Comparison of ENCODE assay signal across 16 cellular contexts in the genomic region with DNA sequence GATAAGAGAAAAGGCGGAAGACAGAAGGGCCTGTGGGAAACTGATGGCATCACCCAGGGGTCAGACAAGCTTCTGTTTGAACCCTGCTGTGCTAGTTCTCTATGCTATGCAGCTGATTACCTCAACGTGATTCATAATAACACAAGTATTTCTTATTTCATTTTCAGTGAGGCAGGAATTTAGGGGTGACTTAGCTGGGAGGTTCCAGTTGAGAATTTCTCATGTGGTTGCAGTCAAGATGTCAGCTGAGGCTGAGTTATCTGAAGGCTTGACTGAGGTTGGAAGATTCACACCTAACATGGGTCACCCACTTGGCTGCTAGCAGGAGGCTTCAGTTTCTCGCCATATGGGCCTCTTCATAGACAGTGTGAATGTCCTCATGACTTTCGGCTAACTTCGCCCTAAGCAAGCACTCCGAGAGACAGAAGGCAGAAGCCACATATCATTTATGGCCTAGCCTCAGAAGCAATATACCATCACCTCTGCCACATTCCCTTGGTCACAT. TPM values are rescaled to one million over a fixed set of nuclear protein-coding genes. Genes with fewer than 3 reads are reported as not detected.
"Had no signal": no experiment of that assay in that cellular context is flagged by ENCODE, and none has a peak within 500 bp of the region (broad histone marks: within the 10 kb centered on the region; RNA-seq: fewer than 3 reads in every experiment).

No MANE protein-coding gene starts in this region.

- H3K27ac ChIP-seq: coronary artery, thyroid gland, uterus had no signal

- H3K9me3 ChIP-seq: SK-N-SH, thyroid gland, uterus had no signal

- H3K9me3 Mint-ChIP-seq: activated naive CD4-positive, alpha-beta T cell treated with anti-CD3 and anti-CD28 coated beads, Interleukin-2, amount 50 U/mL, for 24 hours had no signal

- H3K36me3 ChIP-seq: thyroid gland, uterus had no signal

- H3K36me3 Mint-ChIP-seq: activated naive CD4-positive, alpha-beta T cell treated with anti-CD3 and anti-CD28 coated beads, Interleukin-2, amount 50 U/mL, for 24 hours had no signal

- H3K27ac Mint-ChIP-seq: activated naive CD4-positive, alpha-beta T cell treated with anti-CD3 and anti-CD28 coated beads, Interleukin-2, amount 50 U/mL, for 24 hours had no signal

- H3K4me1 ChIP-seq: thyroid gland, uterus had no signal

- H3K4me3 Mint-ChIP-seq: activated naive CD4-positive, alpha-beta T cell treated with anti-CD3 and anti-CD28 coated beads, Interleukin-2, amount 50 U/mL, for 24 hours had no signal

- H3K27me3 ChIP-seq: thyroid gland, uterus had no signal

- H3K4me3 ChIP-seq: coronary artery, thyroid gland, uterus had no signal

- H3K27me3 Mint-ChIP-seq: activated naive CD4-positive, alpha-beta T cell treated with anti-CD3 and anti-CD28 coated beads, Interleukin-2, amount 50 U/mL, for 24 hours had no signal

- DNase-seq: activated CD4-positive, alpha-beta T cell treated with anti-CD3 and anti-CD28 coated beads for 48 hours; aorta; effector CD8-positive, alpha-beta T cell; erythroblast; hypothalamus; left colon; SK-N-SH; stimulated activated CD4-positive, alpha-beta T cell treated with anti-CD3 and anti-CD28 coated beads, Interleukin-4, amount 100 ng/mL, for 24 hours; thyroid gland; uterus had no signal

RNA-seq across cellular contexts. Expression of a gene that starts 57.2 kb away (rescaled TPM):
- total RNA-seq: fibroblast of villous mesenchyme; osteocyte; T-helper 1 cell treated with Interleukin-12 subunit alpha and Interleukin-12 subunit beta and Interleukin-4 antibody, amounts not matched to agents 30 ng/mL and 1 ng/mL, for 36 hours had no signal
- polyA plus RNA-seq: neural cell, SK-N-SH had no signal
